In genomic region chr6:1987640-1988039, GRCh38 we compare ENCODE assay signal across 15 cellular contexts.
DNase-seq lines count a peak whose midpoint lies in the region; ATAC-seq and TF ChIP-seq lines count a peak whose summit lies in the region.
"Had no signal": no experiment of that assay in that cellular context is flagged by ENCODE, and none has a peak within 500 bp of the region (broad histone marks: within the 10 kb centered on the region; RNA-seq: fewer than 3 reads in every experiment).

No MANE protein-coding gene starts in this region.

- DNase-seq in A172 (ENCODE audit: low spot score) = peak; percentile 69
- peak; percentile 21 for DNase-seq in H4 (ENCODE audit: low spot score)
- DNase-seq in fibroblast of peridontal ligament (ENCODE audit: extremely low read depth) = peak; percentile 84
- DNase-seq in activated CD8-positive, alpha-beta T cell treated with anti-CD3 and anti-CD28 coated beads for 36 hours = no peak
- no peak for DNase-seq in GM23338 (ENCODE audit: low spot score)
- DNase-seq in Calu3 = no peak
- DNase-seq in stimulated activated CD4-positive, alpha-beta T cell treated with anti-CD3 and anti-CD28 coated beads, Interleukin-1b, Interleukin-23, amount 100 ng/mL, for 48 hours = no peak
- DNase-seq: activated CD4-positive, alpha-beta T cell treated with anti-CD3 and anti-CD28 coated beads, Interleukin-2, amount 50 U/mL, for 48 hours; AML-193; psoas muscle; Right ventricle myocardium superior; T1000 had no signal

- H3K27ac ChIP-seq in GM23338 (ENCODE audit: low read depth) = no peak overlapping the region
- H3K27ac ChIP-seq: HL-60, psoas muscle had no signal

- CTCF ChIA-PET in activated CD8-positive, alpha-beta T cell treated with anti-CD3 and anti-CD28 coated beads for 36 hours (lab: Charles Lee) = no interaction called here
- CTCF ChIA-PET in Calu3 (lab: Charles Lee) = interaction anchor here (0.5 to 2.0 kb wide), 2 partner anchors 14 to 462 kb away, joined by 3 to 4 read pairs; no protein-coding TSS in a partner anchor

- peaks cover 24% of the 10 kb centered on the region for H3K36me3 Mint-ChIP-seq in activated CD8-positive, alpha-beta T cell treated with anti-CD3 and anti-CD28 coated beads for 36 hours (ENCODE audit: low read depth)
- H3K36me3 Mint-ChIP-seq in GM23338 (ENCODE audit: low read depth) = peaks cover 12% of the 10 kb centered on the region; the same call in 2 of the 3 replicates
- no peaks in the 10 kb centered on the region for H3K36me3 Mint-ChIP-seq in Calu3 (ENCODE audit: insufficient read depth, unreplicated experiment)

- POLR2A ChIA-PET in activated CD8-positive, alpha-beta T cell treated with anti-CD3 and anti-CD28 coated beads for 36 hours (lab: Charles Lee) = no interaction called here

- H3K4me1 ChIP-seq in GM23338 (ENCODE audit: insufficient read depth) = 0 out of 2 replicates have a peak, but pooled peaks cover 3% of the 10 kb centered on the region
- H3K4me1 ChIP-seq: psoas muscle had no signal

- ATAC-seq in SK-N-SH treated with all-trans-retinoic acid at 6 μM for 48 hours (peak; percentile 92), GM23338 (no peak)
- no peak for ATAC-seq in activated CD8-positive, alpha-beta T cell treated with anti-CD3 and anti-CD28 coated beads for 36 hours
- ATAC-seq: psoas muscle had no signal

- intact Hi-C loops in activated CD8-positive, alpha-beta T cell treated with anti-CD3 and anti-CD28 coated beads for 36 hours (cut with micrococcal nuclease) = no loop called here
- intact Hi-C loops in Calu3 (cut with micrococcal nuclease; ENCODE audit: unreplicated experiment) = no loop called here

- no peak overlapping the region for H3K4me3 Mint-ChIP-seq in activated CD8-positive, alpha-beta T cell treated with anti-CD3 and anti-CD28 coated beads for 36 hours
- H3K4me3 Mint-ChIP-seq in GM23338 = no peak overlapping the region
- H3K4me3 Mint-ChIP-seq in Calu3 (ENCODE audit: low read depth, unreplicated experiment) = no peak overlapping the region

- BruUV-seq in Calu3 (replicated peaks; lab: Mats Ljungman, UMichigan) = no TSS peak

- no peaks in the 10 kb centered on the region for H3K27me3 Mint-ChIP-seq in activated CD8-positive, alpha-beta T cell treated with anti-CD3 and anti-CD28 coated beads for 36 hours
- peaks cover 2% of the 10 kb centered on the region for H3K27me3 Mint-ChIP-seq in GM23338 (ENCODE audit: insufficient read depth, low read depth, poor library complexity)
- H3K27me3 Mint-ChIP-seq in Calu3 (ENCODE audit: unreplicated experiment) = no peaks in the 10 kb centered on the region

- H3K4me2 ChIP-seq in GM23338 = no peak overlapping the region

- H3K9me2 ChIP-seq in GM23338 (ENCODE audit: insufficient read depth) = no peaks in the 10 kb centered on the region

- H3K9me3 Mint-ChIP-seq in activated CD8-positive, alpha-beta T cell treated with anti-CD3 and anti-CD28 coated beads for 36 hours = peaks cover 18% of the 10 kb centered on the region
- H3K9me3 Mint-ChIP-seq in GM23338 (peaks cover 16% of the 10 kb centered on the region), Calu3 (ENCODE audit: low read depth, unreplicated experiment) (no peaks in the 10 kb centered on the region)

- TF ChIP-seq CTCF in activated CD8-positive, alpha-beta T cell treated with anti-CD3 and anti-CD28 coated beads for 36 hours (IDR thresholded peaks at IDR 0.05) = no peak
- TF ChIP-seq CTCF in GM23338 (conservative IDR thresholded peaks at IDR 0.05; ENCODE audit: low read depth in 2 of 2) (no peak), Calu3 (IDR thresholded peaks at IDR 0.05; ENCODE audit: unreplicated experiment) (no peak)

- peaks cover 7% of the 10 kb centered on the region; the same call in 1 of the 2 replicates for H3K79me2 ChIP-seq in GM23338 (replicated peaks; ENCODE audit: insufficient read depth)

- H3K27me3 ChIP-seq in GM23338 (ENCODE audit: insufficient read depth) = no peaks in the 10 kb centered on the region

- no peak overlapping the region for H3K27ac Mint-ChIP-seq in activated CD8-positive, alpha-beta T cell treated with anti-CD3 and anti-CD28 coated beads for 36 hours
- H3K27ac Mint-ChIP-seq in GM23338 (no peak overlapping the region), Calu3 (ENCODE audit: unreplicated experiment) (no peak overlapping the region)
- H3K27ac Mint-ChIP-seq: activated T-helper 2 cell treated with anti-CD3 and anti-CD28 coated beads, Interferon-gamma antibody, Interleukin-2, Interleukin-4, amounts not matched to agents 10 μg/mL and 5 μg/mL and 100 μg/mL, durations not matched to agents 14 hours and 24 hours and 36 hours had no signal

- H2AFZ ChIP-seq in GM23338 = no peak overlapping the region

- no peaks in the 10 kb centered on the region for H3K4me1 Mint-ChIP-seq in activated CD8-positive, alpha-beta T cell treated with anti-CD3 and anti-CD28 coated beads for 36 hours (ENCODE audit: low read depth)
- H3K4me1 Mint-ChIP-seq in GM23338 (peaks cover 5% of the 10 kb centered on the region; the same call in 2 of the 3 replicates), Calu3 (ENCODE audit: low read depth, unreplicated experiment) (no peaks in the 10 kb centered on the region)

- no peaks in the 10 kb centered on the region for H3K36me3 ChIP-seq in GM23338 (ENCODE audit: insufficient read depth)

- no peaks in the 10 kb centered on the region for H4K20me1 ChIP-seq in GM23338 (replicated peaks; ENCODE audit: insufficient read depth)

- H3F3A ChIP-seq in GM23338 (replicated peaks; ENCODE audit: low read depth) = no peaks in the 10 kb centered on the region

- no peak overlapping the region for H3K4me3 ChIP-seq in GM23338
- H3K4me3 ChIP-seq: psoas muscle had no signal

TF ChIP-seq in SK-N-SH treated with all-trans-retinoic acid at 6 μM for 48 hours, 23 proteins besides CTCF, POLR2A, EP300 and RAD21:
- TF ChIP-seq RARB (CRISPR knock-in tag; IDR thresholded peaks at IDR 0.05) (no peak), CSDC2 (CRISPR knock-in tag; IDR thresholded peaks at IDR 0.05) (no peak), ISL1 (CRISPR knock-in tag; IDR thresholded peaks at IDR 0.05) (peak; percentile 67), ZFP3 (CRISPR knock-in tag; IDR thresholded peaks at IDR 0.05) (no peak)

TF ChIP-seq in GM23338, 12 proteins besides CTCF, POLR2A, EP300 and RAD21:
- no peak for TF ChIP-seq REST (IDR thresholded peaks at IDR 0.05; ENCODE audit: unreplicated experiment)
- TF ChIP-seq EZH2phosphoT487 (IDR thresholded peaks at IDR 0.05; ENCODE audit: unreplicated experiment) = no peak
- no peak for TF ChIP-seq EZH2 (IDR thresholded peaks at IDR 0.05; ENCODE audit: low read depth, unreplicated experiment)
- TF ChIP-seq ZNF114 (CRISPR knock-in tag; IDR thresholded peaks at IDR 0.05) = no peak
- TF ChIP-seq NANOG (IDR thresholded peaks at IDR 0.05; ENCODE audit: borderline replicate concordance) = no peak
- TF ChIP-seq JUNB (IDR thresholded peaks at IDR 0.05; ENCODE audit: unreplicated experiment) = no peak

Comparison
In these comparisons a context has a peak if more than half of its experiments do, and no peak if none do; other contexts are left out.
1. DNase-seq: peak in A172 (single experiment), H4 (single experiment) and fibroblast of peridontal ligament (single experiment); none in activated CD8-positive, alpha-beta T cell treated with anti-CD3 and anti-CD28 coated beads for 36 hours (single experiment), GM23338 (single experiment), Calu3 (single experiment) and stimulated activated CD4-positive, alpha-beta T cell treated with anti-CD3 and anti-CD28 coated beads, Interleukin-1b, Interleukin-23, amount 100 ng/mL, for 48 hours (single experiment).